10 cellular contexts compared by ENCODE assay signal in the genomic region with DNA sequence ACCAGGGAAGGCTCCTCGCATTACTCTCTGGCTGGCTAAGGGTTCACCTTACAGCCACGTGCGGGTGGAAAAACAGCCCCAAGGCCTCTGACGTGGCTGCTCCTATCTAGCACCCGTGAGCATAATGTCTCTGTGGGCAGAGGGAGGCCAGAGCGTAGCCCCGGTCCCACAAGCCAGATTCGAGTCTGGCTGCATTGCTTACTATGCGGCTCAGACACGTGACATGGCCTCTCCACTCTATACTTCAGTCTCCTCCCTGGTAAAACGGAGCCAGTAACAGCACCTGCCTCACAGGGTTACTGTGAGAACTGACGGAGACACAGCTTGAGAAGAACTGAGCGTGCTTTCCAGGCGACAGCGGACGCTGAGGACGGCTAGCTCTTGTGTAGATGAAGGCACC.
DNase-seq lines count a peak whose midpoint lies in the region; ATAC-seq lines count a peak whose summit lies in the region.
"Had no signal": no experiment of that assay in that cellular context is flagged by ENCODE, and none has a peak within 500 bp of the region (broad histone marks: within the 10 kb centered on the region; RNA-seq: fewer than 3 reads in every experiment).

No MANE protein-coding gene starts in this region.

- peak; percentile 49 for ATAC-seq in left ventricle myocardium superior
- ATAC-seq: A549, GM12878, HCT116 had no signal

- intact Hi-C loops in left ventricle myocardium superior (cut with micrococcal nuclease) = no loop called here

- H3K27me3 ChIP-seq in H7 (ENCODE audit: control insufficient read depth, insufficient read depth, low read length) = peaks cover 23% of the 10 kb centered on the region

- DNase-seq in H7 (peak; percentile 21), cerebellar cortex (ENCODE audit: low spot score) (peak; percentile 60), left ventricle myocardium superior (no peak), ecto neural progenitor cell (ENCODE audit: low spot score) (no peak), NCI-H2196 (lab: John Stamatoyannopoulos, UW; ENCODE audit: unreplicated experiment) (no peak), putamen (ENCODE audit: low spot score) (no peak)
- DNase-seq: DMS53 had no signal

- no peak overlapping the region for H3K4me3 ChIP-seq in H7 (ENCODE audit: insufficient read depth, low read depth, low read length)
- H3K4me3 ChIP-seq: A549, GM12878 had no signal

- no peaks in the 10 kb centered on the region for H3K36me3 ChIP-seq in H7 (replicated peaks; ENCODE audit: control insufficient read depth, insufficient read depth, low read length)

Comparison
In these comparisons a context has a peak if more than half of its experiments do, and no peak if none do; other contexts are left out.
1. DNase-seq: peak in H7 (single experiment) and cerebellar cortex (single experiment); none in left ventricle myocardium superior (single experiment), ecto neural progenitor cell (single experiment), NCI-H2196 (single experiment) and putamen (single experiment).